Comparison of ENCODE assay signal across 11 cellular contexts in genomic region chr10:4354382-4354812, GRCh38.
A peak's percentile ranks its signal among the peaks of the same experiment; 100 is the strongest.
DNase-seq lines count a peak whose midpoint lies in the region; ATAC-seq, FAIRE-seq and TF ChIP-seq lines count a peak whose summit lies in the region.
"Had no signal": no experiment of that assay in that cellular context is flagged by ENCODE, and none has a peak within 500 bp of the region (broad histone marks: within the 10 kb centered on the region; RNA-seq: fewer than 3 reads in every experiment).

No MANE protein-coding gene starts in this region.

- no peak for FAIRE-seq in GM12892 (lab: Jason Lieb, UNC)

- POLR2A ChIA-PET in activated CD4-positive, alpha-beta T cell treated with anti-CD3 and anti-CD28 coated beads for 36 hours (lab: Charles Lee) = interaction anchor here (0.6 to 1.0 kb wide), 2 partner anchors 10 kb away, joined by 3 read pairs; no protein-coding TSS in a partner anchor
- POLR2A ChIA-PET in CD4-positive, alpha-beta memory T cell (lab: Charles Lee; ENCODE audit: partially characterized antibody) = interaction anchor here (0.6 kb wide), 1 partner anchor 19 kb away, joined by 3 read pairs; no protein-coding TSS in a partner anchor

- DNase-seq in activated CD4-positive, alpha-beta T cell treated with anti-CD3 and anti-CD28 coated beads for 36 hours = no peak
- DNase-seq in activated CD4-positive, alpha-beta T cell treated with anti-CD3 and anti-CD28 coated beads, Interleukin-2, amount 50 U/mL, for 1 hour = no peak
- DNase-seq in ascending aorta (ENCODE audit: low spot score in 2 of 2) = no peak
- peak; percentile 86 for DNase-seq in islet precursor cell
- DNase-seq in CD4-positive, alpha-beta memory T cell = no peak
- DNase-seq in GM12892 (ENCODE audit: insufficient read length) = no peak
- no peak for DNase-seq in HuH-7 (ENCODE audit: low spot score)
- DNase-seq in ecto neural progenitor cell (ENCODE audit: low spot score) = no peak
- DNase-seq: activated CD4-positive, alpha-beta T cell treated with anti-CD3 and anti-CD28 coated beads, Interleukin-2, amount 10 ng/mL, durations not matched to agents 7 days and 5 days; right lobe of liver had no signal

- H3K4me3 Mint-ChIP-seq in activated CD4-positive, alpha-beta T cell treated with anti-CD3 and anti-CD28 coated beads for 36 hours = no peak overlapping the region
- H3K4me3 Mint-ChIP-seq in CD4-positive, alpha-beta memory T cell = no peak overlapping the region
- H3K4me3 Mint-ChIP-seq: activated CD4-positive, alpha-beta T cell treated with anti-CD3 and anti-CD28 coated beads, Interleukin-2, amount 10 ng/mL, durations not matched to agents 7 days and 5 days; activated naive CD8-positive, alpha-beta T cell had no signal

- peaks cover 6% of the 10 kb centered on the region for H3K27me3 Mint-ChIP-seq in activated CD4-positive, alpha-beta T cell treated with anti-CD3 and anti-CD28 coated beads for 36 hours
- peaks cover 2% of the 10 kb centered on the region in 2 donors for H3K27me3 Mint-ChIP-seq in CD4-positive, alpha-beta memory T cell

- intact Hi-C loops in activated CD4-positive, alpha-beta T cell treated with anti-CD3 and anti-CD28 coated beads for 36 hours (cut with DNase I, micrococcal nuclease) = no loop called here
- intact Hi-C loops in ascending aorta (cut with DNase I) = loop anchor here (2.0 to 5.0 kb wide), 3 partner anchors 183 to 416 kb away; no protein-coding TSS in a partner anchor
- intact Hi-C loops in CD4-positive, alpha-beta memory T cell (cut with micrococcal nuclease) = no loop called here

- peak overlapping the region; percentile 68 to 76 for H3K27ac ChIP-seq in ascending aorta
- no peak overlapping the region for H3K27ac ChIP-seq in CD4-positive, alpha-beta memory T cell (ENCODE audit: low read depth, low read length)
- H3K27ac ChIP-seq: right lobe of liver had no signal

- H3K4me3 ChIP-seq in ascending aorta = no peak overlapping the region
- H3K4me3 ChIP-seq in CD4-positive, alpha-beta memory T cell (ENCODE audit: low read length in 2 of 2) = no peak overlapping the region
- H3K4me3 ChIP-seq: right lobe of liver had no signal

- H3K36me3 Mint-ChIP-seq in activated CD4-positive, alpha-beta T cell treated with anti-CD3 and anti-CD28 coated beads for 36 hours (ENCODE audit: low read depth) = no peaks in the 10 kb centered on the region
- no peaks in the 10 kb centered on the region for H3K36me3 Mint-ChIP-seq in CD4-positive, alpha-beta memory T cell
- H3K36me3 Mint-ChIP-seq: activated naive CD8-positive, alpha-beta T cell had no signal

- H3K27ac Mint-ChIP-seq in activated CD4-positive, alpha-beta T cell treated with anti-CD3 and anti-CD28 coated beads for 36 hours = no peak overlapping the region
- H3K27ac Mint-ChIP-seq in CD4-positive, alpha-beta memory T cell = no peak overlapping the region
- H3K27ac Mint-ChIP-seq: activated CD4-positive, alpha-beta T cell treated with anti-CD3 and anti-CD28 coated beads, Interleukin-2, amount 10 ng/mL, durations not matched to agents 7 days and 5 days; activated naive CD8-positive, alpha-beta T cell had no signal

- TF ChIP-seq CTCF in ascending aorta (IDR thresholded peaks at IDR 0.05) = no peak

- no peaks in the 10 kb centered on the region for H3K9me3 ChIP-seq in ascending aorta
- H3K9me3 ChIP-seq in CD4-positive, alpha-beta memory T cell (ENCODE audit: control insufficient read depth in 1 of 2, low read length in 2 of 2) = no peaks in the 10 kb centered on the region
- H3K9me3 ChIP-seq: right lobe of liver had no signal

- H3K4me1 ChIP-seq in ascending aorta = peaks cover 7 to 36% of the 10 kb centered on the region in 2 donors
- H3K4me1 ChIP-seq in CD4-positive, alpha-beta memory T cell (ENCODE audit: insufficient read depth, low read length) = peaks cover 6% of the 10 kb centered on the region
- H3K4me1 ChIP-seq: right lobe of liver had no signal

- H3K27me3 ChIP-seq in ascending aorta = no peaks in the 10 kb centered on the region
- no peaks in the 10 kb centered on the region for H3K27me3 ChIP-seq in CD4-positive, alpha-beta memory T cell (ENCODE audit: insufficient read depth, low read length)
- H3K27me3 ChIP-seq: right lobe of liver had no signal

- no peak for TF ChIP-seq POLR2A in GM12892 (IDR thresholded peaks at IDR 0.05; ENCODE audit: low read depth, low read length)

- no peaks in the 10 kb centered on the region for H3K36me3 ChIP-seq in ascending aorta
- no peaks in the 10 kb centered on the region for H3K36me3 ChIP-seq in CD4-positive, alpha-beta memory T cell (ENCODE audit: insufficient read depth, low read length)
- H3K36me3 ChIP-seq: right lobe of liver had no signal

- CTCF ChIA-PET in activated CD4-positive, alpha-beta T cell treated with anti-CD3 and anti-CD28 coated beads for 36 hours (lab: Charles Lee) = interaction anchor here (0.9 kb wide), 1 partner anchor 10 kb away, joined by 3 read pairs; no protein-coding TSS in a partner anchor
- CTCF ChIA-PET in CD4-positive, alpha-beta memory T cell (lab: Charles Lee; ENCODE audit: partially characterized antibody) = no interaction called here

- H3K4me1 Mint-ChIP-seq in activated CD4-positive, alpha-beta T cell treated with anti-CD3 and anti-CD28 coated beads for 36 hours = peaks cover 4% of the 10 kb centered on the region
- H3K4me1 Mint-ChIP-seq in CD4-positive, alpha-beta memory T cell = peaks cover 4 to 6% (median 6%) of the 10 kb centered on the region in 4 donors

- no peaks in the 10 kb centered on the region for H3K9me3 Mint-ChIP-seq in activated CD4-positive, alpha-beta T cell treated with anti-CD3 and anti-CD28 coated beads for 36 hours (ENCODE audit: low read depth)
- H3K9me3 Mint-ChIP-seq in CD4-positive, alpha-beta memory T cell = peaks cover 0 to 4% (median under 1%) of the 10 kb centered on the region in 8 donors

- ATAC-seq in activated CD4-positive, alpha-beta T cell treated with anti-CD3 and anti-CD28 coated beads for 36 hours = peak; percentile 47
